In genomic region chr4:150242820-150243458, GRCh38 we compare ENCODE assay signal across 8 cellular contexts.
DNase-seq lines count a peak whose midpoint lies in the region; ATAC-seq and TF ChIP-seq lines count a peak whose summit lies in the region.

No MANE protein-coding gene starts in this region.

- H3K4me1 ChIP-seq in SK-N-SH (ENCODE audit: control insufficient read depth in 1 of 2, insufficient read depth in 2 of 2, low read depth in 1 of 2, low read length in 1 of 2), result peaks cover 3 to 19% of the 10 kb centered on the region in 2 experiments; a peak in 3 of 4 replicates
- H3K4me1 ChIP-seq in gastroesophageal sphincter, result no peaks in the 10 kb centered on the region

- no peaks in the 10 kb centered on the region for H3K9me2 ChIP-seq in SK-N-SH

- TF ChIP-seq RAD21 in SK-N-SH (IDR thresholded peaks at IDR 0.05; ENCODE audit: low read length), result peak; percentile 95

- H3K27ac ChIP-seq in SK-N-SH (ENCODE audit: low read depth in 2 of 2, low read length in 1 of 2), result no peak overlapping the region; a peak in 1 of 4 replicates
- peak overlapping the region in 1 of 4 donors; percentile 38 for H3K27ac ChIP-seq in gastroesophageal sphincter

- POLR2A ChIA-PET in SK-N-SH (lab: Yijun Ruan, JAX), result interaction anchor here (0.5 to 0.6 kb wide), 2 partner anchors 126 to 234 kb away, joined by 3 to 4 read pairs; no protein-coding TSS in a partner anchor

- TF ChIP-seq EP300 in SK-N-SH (IDR thresholded peaks at IDR 0.05; ENCODE audit: borderline replicate concordance in 1 of 2, low read depth in 1 of 2, low read length in 1 of 2) (no peak), gastroesophageal sphincter (IDR thresholded peaks at IDR 0.05) (no peak)

- H3K4me3 ChIP-seq in SK-N-SH (ENCODE audit: low read depth in 2 of 2, low read length in 1 of 2) (peak overlapping the region in 1 of 2 experiments; percentile 18; a peak in 1 of 4 replicates), gastroesophageal sphincter (no peak overlapping the region), retinal pigment epithelial cell (ENCODE audit: low read length) (no peak overlapping the region)

- H3F3A ChIP-seq in SK-N-SH (replicated peaks; ENCODE audit: insufficient read depth), result peaks cover 23% of the 10 kb centered on the region

- CTCF ChIA-PET in SK-N-SH (lab: Yijun Ruan, JAX), result interaction anchor here (0.6 to 5.0 kb wide), 76 partner anchors 9 to 717 kb away, joined by 3 to 197 read pairs (median 4); partner anchors contain the start of gene DCLK2

- no peak overlapping the region for H3K4me2 ChIP-seq in SK-N-SH

- no peak overlapping the region for H3K9ac ChIP-seq in SK-N-SH

- DNase-seq in activated CD4-positive, alpha-beta T cell treated with anti-CD3 and anti-CD28 coated beads for 48 hours, result peak; percentile 25
- DNase-seq in activated CD4-positive, alpha-beta T cell treated with anti-CD3 and anti-CD28 coated beads, Interleukin-2, amount 50 U/mL, for 4 hours, result no peak
- DNase-seq in SK-N-SH, result peak; percentile 74
- no peak for DNase-seq in retinal pigment epithelial cell (ENCODE audit: low read depth)

- H3K36me3 ChIP-seq in SK-N-SH (replicated peaks in 1 of 2; ENCODE audit: control insufficient read depth in 1 of 2, insufficient read depth in 2 of 2, low read length in 1 of 2) (peaks cover 38 to 39% of the 10 kb centered on the region in 2 experiments), gastroesophageal sphincter (peaks cover 0 to 9% of the 10 kb centered on the region in 2 donors)

- TF ChIP-seq CTCF in SK-N-SH (IDR thresholded peaks at IDR 0.05), result peak; percentile 93
- peak in 3 of 4 experiments; percentile 76 to 87 (median 82) for TF ChIP-seq CTCF in gastroesophageal sphincter (IDR thresholded peaks at IDR 0.05)
- TF ChIP-seq CTCF in retinal pigment epithelial cell (conservative IDR thresholded peaks at IDR 0.05; ENCODE audit: low read depth, low read length), result peak; percentile 93

- H4K20me1 ChIP-seq in SK-N-SH (ENCODE audit: insufficient read depth), result no peaks in the 10 kb centered on the region

- TF ChIP-seq POLR2A in gastroesophageal sphincter (IDR thresholded peaks at IDR 0.05), result no peak

- H3K9me3 ChIP-seq in SK-N-SH (no peaks in the 10 kb centered on the region), gastroesophageal sphincter (no peaks in the 10 kb centered on the region)

- no peak overlapping the region for H2AFZ ChIP-seq in SK-N-SH (ENCODE audit: low read depth)

- WGBS in SK-N-SH (ENCODE audit: low lambda C conversion rate), result 53% methylated on average over 6 of the region's 6 CpGs
- 43 to 50% methylated on average over 6 of the region's 6 CpGs for WGBS in gastroesophageal sphincter (ENCODE audit: low coverage in 1 of 2), 2 donors

- no peaks in the 10 kb centered on the region for H3K79me2 ChIP-seq in SK-N-SH (ENCODE audit: insufficient read depth)

- ATAC-seq in HG02798 (IDR thresholded peaks at IDR 0.05; ENCODE audit: poor library complexity, unreplicated experiment), result peak; percentile 71
- no peak for ATAC-seq in gastroesophageal sphincter
- no peak for ATAC-seq in HG02970 (IDR thresholded peaks at IDR 0.05; ENCODE audit: low FRiP score, unreplicated experiment)
- ATAC-seq in HG02981 (IDR thresholded peaks at IDR 0.05; ENCODE audit: unreplicated experiment), result no peak

- no peaks in the 10 kb centered on the region for H3K27me3 ChIP-seq in SK-N-SH (ENCODE audit: insufficient read depth)
- no peaks in the 10 kb centered on the region for H3K27me3 ChIP-seq in gastroesophageal sphincter

TF ChIP-seq in SK-N-SH, 30 proteins besides CTCF, POLR2A, EP300 and RAD21:
- TF ChIP-seq SMC3 (IDR thresholded peaks at IDR 0.05; ENCODE audit: low read depth, low read length), result peak; percentile 87
- no peak for TF ChIP-seq GABPA (IDR thresholded peaks at IDR 0.05; ENCODE audit: low read depth)
TF ChIP-seq in SK-N-SH: peak in this region for 1.

Comparison
In these comparisons a context has a peak if more than half of its experiments do, and no peak if none do; other contexts are left out.
1. DNase-seq: peak in activated CD4-positive, alpha-beta T cell treated with anti-CD3 and anti-CD28 coated beads for 48 hours (single experiment) and SK-N-SH (single experiment); none in activated CD4-positive, alpha-beta T cell treated with anti-CD3 and anti-CD28 coated beads, Interleukin-2, amount 50 U/mL, for 4 hours (0 of 2) and retinal pigment epithelial cell (single experiment).
2. Peak in every context shown above with its lines, with median percentiles within 50 percentile points of each other: CTCF ChIP-seq.